Comparison of ENCODE assay signal across 17 cellular contexts in genomic region chr9:109500421-109500974, GRCh38. TPM values are rescaled to one million over a fixed set of nuclear protein-coding genes. Genes with fewer than 3 reads are reported as not detected.
A peak's percentile ranks its signal among the peaks of the same experiment; 100 is the strongest.
DNase-seq lines count a peak whose midpoint lies in the region; ATAC-seq, FAIRE-seq and TF ChIP-seq lines count a peak whose summit lies in the region.
"Had no signal": no experiment of that assay in that cellular context is flagged by ENCODE, and none has a peak within 500 bp of the region (broad histone marks: within the 10 kb centered on the region; RNA-seq: fewer than 3 reads in every experiment).

No MANE protein-coding gene starts in this region.

- DNase-seq in SK-N-MC (ENCODE audit: low read depth, low spot score) (no peak), pancreas (no peak), kidney glomerular epithelial cell (lab: John Stamatoyannopoulos, UW) (no peak), AG08396 (ENCODE audit: low spot score) (no peak)
- no peak for DNase-seq in activated CD4-positive, alpha-beta T cell treated with anti-CD3 and anti-CD28 coated beads for 1 hour
- DNase-seq: activated CD4-positive, alpha-beta T cell treated with anti-CD3 and anti-CD28 coated beads for 36 hours; effector memory CD8-positive, alpha-beta T cell; midbrain; NCI-H1417; stimulated activated CD4-positive, alpha-beta T cell treated with anti-CD3 and anti-CD28 coated beads, Interleukin-2, amount 100 ng/mL, for 24 hours; stimulated activated naive CD8-positive, alpha-beta T cell treated with anti-CD3 and anti-CD28 coated beads, Interleukin-15, amount 100 ng/mL, for 72 hours; T1000 had no signal

- no peaks in the 10 kb centered on the region for H3K9me3 ChIP-seq in ES-I3 (ENCODE audit: control insufficient read depth, insufficient read depth, low read length)
- no peaks in the 10 kb centered on the region for H3K9me3 ChIP-seq in SK-N-MC (ENCODE audit: low read depth, low read length)
- H3K9me3 ChIP-seq in iPS-15b (ENCODE audit: control insufficient read depth, insufficient read depth, low read length), result no peaks in the 10 kb centered on the region
- no peaks in the 10 kb centered on the region for H3K9me3 ChIP-seq in pancreas
- H3K9me3 ChIP-seq: neutrophil, uterus had no signal

- H3K27ac ChIP-seq in SK-N-MC, result no peak overlapping the region
- peak overlapping the region in 3 of 4 donors; percentile 60 to 72 (median 64) for H3K27ac ChIP-seq in pancreas
- H3K27ac ChIP-seq: neutrophil, uterus had no signal

- 42 to 46% methylated on average over 5 of the region's 5 CpGs for WGBS in pancreas, 2 donors

- FAIRE-seq in pancreas (lab: Jason Lieb, UNC), result no peak

- H3K27me3 ChIP-seq in iPS-15b (ENCODE audit: control insufficient read depth, insufficient read depth, low read length) (peaks cover 62% of the 10 kb centered on the region), pancreas (no peaks in the 10 kb centered on the region)
- H3K27me3 ChIP-seq: uterus had no signal

- peak overlapping the region; percentile 36; the same call in 1 of the 2 replicates for H3K9ac ChIP-seq in ES-I3 (ENCODE audit: low read depth, low read length)
- no peak overlapping the region for H3K9ac ChIP-seq in SK-N-MC (ENCODE audit: insufficient read length)
- no peak overlapping the region for H3K9ac ChIP-seq in iPS-15b (ENCODE audit: low read depth, low read length)

- ATAC-seq in pancreas, result no peak
- no peak for ATAC-seq in HG03565 (IDR thresholded peaks at IDR 0.05; ENCODE audit: unreplicated experiment)
- ATAC-seq: activated CD4-positive, alpha-beta T cell treated with anti-CD3 and anti-CD28 coated beads for 36 hours; effector memory CD8-positive, alpha-beta T cell had no signal

- TF ChIP-seq CTCF in pancreas (IDR thresholded peaks at IDR 0.05), result no peak

- H3K36me3 ChIP-seq in ES-I3 (ENCODE audit: insufficient read depth, low read length) (no peaks in the 10 kb centered on the region), SK-N-MC (ENCODE audit: insufficient read depth, low read length) (no peaks in the 10 kb centered on the region), iPS-15b (ENCODE audit: control insufficient read depth, insufficient read depth, low read length) (no peaks in the 10 kb centered on the region), pancreas (no peaks in the 10 kb centered on the region)
- H3K36me3 ChIP-seq: neutrophil, uterus had no signal

- H3K4me1 ChIP-seq in ES-I3 (ENCODE audit: insufficient read depth, low read length) (no peaks in the 10 kb centered on the region), iPS-15b (ENCODE audit: control insufficient read depth, insufficient read depth, low read length) (no peaks in the 10 kb centered on the region), pancreas (peaks cover 11 to 19% (median 12%) of the 10 kb centered on the region in 3 donors)
- H3K4me1 ChIP-seq: uterus had no signal

- intact Hi-C loops in pancreas (cut with DNase I), result no loop called here

- H3K4me3 ChIP-seq in SK-N-MC (peak overlapping the region; percentile 77), iPS-15b (ENCODE audit: low read depth, low read length) (peak overlapping the region; percentile 54), pancreas (peak overlapping the region in 2 of 4 donors; percentile 46 to 49)

RNA-seq across cellular contexts. Expression of gene PTPN3, which starts 2.4 kb away (rescaled TPM):
- 10 to 100 TPM; 12.5 to 14.5 (median 13.6) TPM for total RNA-seq in pancreas
- 10 to 100 TPM in 1 of 2 donors, 1 to 10 TPM in 1; 8.0 to 16.6 TPM for polyA plus RNA-seq in pancreas
